ENCODE assay signal across 12 cellular contexts in genomic region chr2:136051001-136051724, GRCh38.
DNase-seq lines count a peak whose midpoint lies in the region; ATAC-seq and TF ChIP-seq lines count a peak whose summit lies in the region.
"Had no signal": no experiment of that assay in that cellular context is flagged by ENCODE, and none has a peak within 500 bp of the region (broad histone marks: within the 10 kb centered on the region; RNA-seq: fewer than 3 reads in every experiment).

No MANE protein-coding gene starts in this region.

- no peak for DNase-seq in CD8-positive, alpha-beta T cell
- peak; percentile 49 for DNase-seq in activated CD4-positive, alpha-beta memory T cell treated with anti-CD3 and anti-CD28 coated beads, Interleukin-2, amount 10 ng/mL, durations not matched to agents 7 days and 5 days
- DNase-seq in SK-N-SH (no peak), DMS 273 treated with DMSO at 0.1 percent for 48 hours (lab: John Stamatoyannopoulos, UW) (no peak), DMS79 treated with DMSO at 0.1 percent for 48 hours (lab: John Stamatoyannopoulos, UW) (no peak)
- no peak for DNase-seq in stimulated activated CD4-positive, alpha-beta T cell treated with anti-CD3 and anti-CD28 coated beads, Interleukin-12 subunit alpha, Interleukin-12 subunit beta, amount 100 ng/mL, for 4 hours
- DNase-seq: BE2C, endodermal cell, naive B cell, tibial artery had no signal

- H3K27ac Mint-ChIP-seq in CD8-positive, alpha-beta T cell = peak overlapping the region; percentile 86
- peak overlapping the region; percentile 87 for H3K27ac Mint-ChIP-seq in activated CD4-positive, alpha-beta memory T cell treated with anti-CD3 and anti-CD28 coated beads, Interleukin-2, amount 10 ng/mL, durations not matched to agents 7 days and 5 days
- H3K27ac Mint-ChIP-seq: endodermal cell had no signal

- no peaks in the 10 kb centered on the region for H4K20me1 ChIP-seq in SK-N-SH (ENCODE audit: insufficient read depth)

- no peaks in the 10 kb centered on the region for H3F3A ChIP-seq in SK-N-SH (replicated peaks; ENCODE audit: insufficient read depth)

- peak; percentile 37 for ATAC-seq in CD8-positive, alpha-beta T cell
- peak; percentile 44 for ATAC-seq in GM19452 (IDR thresholded peaks at IDR 0.05; ENCODE audit: unreplicated experiment)
- peak; percentile 39 for ATAC-seq in HG03039 (IDR thresholded peaks at IDR 0.05; ENCODE audit: unreplicated experiment)

- peaks cover 78% of the 10 kb centered on the region for H3K4me1 Mint-ChIP-seq in CD8-positive, alpha-beta T cell (ENCODE audit: low read depth)
- peaks cover 91% of the 10 kb centered on the region for H3K4me1 Mint-ChIP-seq in activated CD4-positive, alpha-beta memory T cell treated with anti-CD3 and anti-CD28 coated beads, Interleukin-2, amount 10 ng/mL, durations not matched to agents 7 days and 5 days

- H3K4me3 ChIP-seq in CD8-positive, alpha-beta T cell (ENCODE audit: low read depth, low read length) = no peak overlapping the region
- H3K4me3 ChIP-seq in SK-N-SH (ENCODE audit: low read depth in 2 of 2, low read length in 1 of 2) = no peak overlapping the region
- H3K4me3 ChIP-seq: tibial artery had no signal

- H3K36me3 Mint-ChIP-seq in CD8-positive, alpha-beta T cell = no peaks in the 10 kb centered on the region
- peaks cover 20% of the 10 kb centered on the region for H3K36me3 Mint-ChIP-seq in activated CD4-positive, alpha-beta memory T cell treated with anti-CD3 and anti-CD28 coated beads, Interleukin-2, amount 10 ng/mL, durations not matched to agents 7 days and 5 days (ENCODE audit: low read depth)
- H3K36me3 Mint-ChIP-seq: naive B cell had no signal

- WGBS in SK-N-SH (ENCODE audit: low lambda C conversion rate) = 33% methylated on average over 2 of the region's 2 CpGs

- H3K9me3 ChIP-seq in CD8-positive, alpha-beta T cell (ENCODE audit: low read length) = no peaks in the 10 kb centered on the region
- H3K9me3 ChIP-seq in SK-N-SH = no peaks in the 10 kb centered on the region
- H3K9me3 ChIP-seq: BE2C, tibial artery had no signal

- H2AFZ ChIP-seq in SK-N-SH (ENCODE audit: low read depth) = no peak overlapping the region

- H3K27ac ChIP-seq in CD8-positive, alpha-beta T cell (ENCODE audit: low read depth, low read length) = peak overlapping the region; percentile 5
- H3K27ac ChIP-seq in SK-N-SH (ENCODE audit: low read depth in 2 of 2, low read length in 1 of 2) = no peak overlapping the region
- H3K27ac ChIP-seq: tibial artery had no signal

- H3K27me3 Mint-ChIP-seq in CD8-positive, alpha-beta T cell (ENCODE audit: low read depth) = no peaks in the 10 kb centered on the region
- no peaks in the 10 kb centered on the region for H3K27me3 Mint-ChIP-seq in activated CD4-positive, alpha-beta memory T cell treated with anti-CD3 and anti-CD28 coated beads, Interleukin-2, amount 10 ng/mL, durations not matched to agents 7 days and 5 days
- H3K27me3 Mint-ChIP-seq: naive B cell had no signal

- intact Hi-C loops in CD8-positive, alpha-beta T cell (cut with DNase I, micrococcal nuclease) = loop anchor here (5.0 kb wide), 6 partner anchors 44 to 276 kb away; partner anchors contain the start of genes CXCR4 (in 1 of the 2) and DARS1 (in 1 of the 2)

- H3K9me3 Mint-ChIP-seq in CD8-positive, alpha-beta T cell = no peaks in the 10 kb centered on the region
- no peaks in the 10 kb centered on the region for H3K9me3 Mint-ChIP-seq in activated CD4-positive, alpha-beta memory T cell treated with anti-CD3 and anti-CD28 coated beads, Interleukin-2, amount 10 ng/mL, durations not matched to agents 7 days and 5 days
- H3K9me3 Mint-ChIP-seq: endodermal cell had no signal

- H3K9ac ChIP-seq in SK-N-SH = no peak overlapping the region

- H3K27me3 ChIP-seq in CD8-positive, alpha-beta T cell (ENCODE audit: insufficient read depth, low read length) = no peaks in the 10 kb centered on the region
- no peaks in the 10 kb centered on the region for H3K27me3 ChIP-seq in SK-N-SH (ENCODE audit: insufficient read depth)
- H3K27me3 ChIP-seq: BE2C, tibial artery had no signal

- no peaks in the 10 kb centered on the region for H3K36me3 ChIP-seq in CD8-positive, alpha-beta T cell (ENCODE audit: insufficient read depth, low read length)
- no peaks in the 10 kb centered on the region for H3K36me3 ChIP-seq in SK-N-SH (replicated peaks in 1 of 2; ENCODE audit: control insufficient read depth in 1 of 2, insufficient read depth in 2 of 2, low read length in 1 of 2)
- H3K36me3 ChIP-seq: BE2C, tibial artery had no signal

- no peak for TF ChIP-seq CTCF in CD8-positive, alpha-beta T cell (IDR thresholded peaks at IDR 0.05)
- no peak for TF ChIP-seq CTCF in SK-N-SH (IDR thresholded peaks at IDR 0.05)

- TF ChIP-seq EP300 in SK-N-SH (IDR thresholded peaks at IDR 0.05; ENCODE audit: borderline replicate concordance in 1 of 2, low read depth in 1 of 2, low read length in 1 of 2) = no peak

- H3K4me3 Mint-ChIP-seq in CD8-positive, alpha-beta T cell = peak overlapping the region; percentile 38
- H3K4me3 Mint-ChIP-seq in activated CD4-positive, alpha-beta memory T cell treated with anti-CD3 and anti-CD28 coated beads, Interleukin-2, amount 10 ng/mL, durations not matched to agents 7 days and 5 days = peak overlapping the region; percentile 53
- H3K4me3 Mint-ChIP-seq: endodermal cell, naive B cell had no signal

- H3K4me2 ChIP-seq in SK-N-SH = no peak overlapping the region

- no peaks in the 10 kb centered on the region for H3K79me2 ChIP-seq in SK-N-SH (ENCODE audit: insufficient read depth)

- no peak for TF ChIP-seq RAD21 in SK-N-SH (IDR thresholded peaks at IDR 0.05; ENCODE audit: low read length)

- POLR2A ChIA-PET in CD8-positive, alpha-beta T cell (lab: Charles Lee) = interaction anchor here (1.0 to 1.3 kb wide), 2 partner anchors 8 to 15 kb away, joined by 3 to 4 read pairs; no protein-coding TSS in a partner anchor
- POLR2A ChIA-PET in activated CD4-positive, alpha-beta memory T cell treated with anti-CD3 and anti-CD28 coated beads, Interleukin-2, amount 10 ng/mL, durations not matched to agents 7 days and 5 days (lab: Charles Lee) = interaction anchor here (0.7 to 13.1 kb wide), 21 partner anchors 7 to 331 kb away, joined by 3 to 220 read pairs (median 11); partner anchors contain the start of genes CXCR4, DARS1 and MCM6
- POLR2A ChIA-PET in SK-N-SH (lab: Yijun Ruan, JAX) = no interaction called here

- CTCF ChIA-PET in CD8-positive, alpha-beta T cell (lab: Charles Lee) = no interaction called here
- CTCF ChIA-PET in activated CD4-positive, alpha-beta memory T cell treated with anti-CD3 and anti-CD28 coated beads, Interleukin-2, amount 10 ng/mL, durations not matched to agents 7 days and 5 days (lab: Charles Lee) = interaction anchor here (1.0 to 1.6 kb wide), 4 partner anchors 8 to 329 kb away, joined by 3 to 5 read pairs (median 4); no protein-coding TSS in a partner anchor
- CTCF ChIA-PET in SK-N-SH (lab: Yijun Ruan, JAX) = no interaction called here

- no peaks in the 10 kb centered on the region for H3K9me2 ChIP-seq in SK-N-SH

- H3K4me1 ChIP-seq in CD8-positive, alpha-beta T cell (ENCODE audit: insufficient read depth, low read length) = peaks cover 83% of the 10 kb centered on the region
- peaks cover 0 to 3% of the 10 kb centered on the region in 2 experiments; a peak in 1 of 4 replicates for H3K4me1 ChIP-seq in SK-N-SH (ENCODE audit: control insufficient read depth in 1 of 2, insufficient read depth in 2 of 2, low read depth in 1 of 2, low read length in 1 of 2)
- H3K4me1 ChIP-seq: BE2C, tibial artery had no signal

TF ChIP-seq in SK-N-SH, 30 proteins besides CTCF, POLR2A, EP300 and RAD21:
- TF ChIP-seq POLR2AphosphoS5 (IDR thresholded peaks at IDR 0.05; ENCODE audit: low read depth, low read length) (no peak), YY1 (IDR thresholded peaks at IDR 0.05; ENCODE audit: low read depth) (no peak), TEAD4 (IDR thresholded peaks at IDR 0.05; ENCODE audit: borderline replicate concordance, insufficient read depth) (no peak), CHD2 (IDR thresholded peaks at IDR 0.05; ENCODE audit: low read length, partially characterized antibody) (no peak), GATA2 (CRISPR knock-in tag; IDR thresholded peaks at IDR 0.05) (no peak), RFX5 (IDR thresholded peaks at IDR 0.05; ENCODE audit: low read length) (no peak), PBX3 (IDR thresholded peaks at IDR 0.05) (no peak), SMC3 (IDR thresholded peaks at IDR 0.05; ENCODE audit: low read depth, low read length) (no peak), MXI1 (IDR thresholded peaks at IDR 0.05; ENCODE audit: low read depth, low read length) (no peak), FOSL2 (IDR thresholded peaks at IDR 0.05; ENCODE audit: borderline replicate concordance, low read depth) (no peak), GABPA (IDR thresholded peaks at IDR 0.05; ENCODE audit: low read depth) (no peak), SIN3A (IDR thresholded peaks at IDR 0.05; ENCODE audit: borderline replicate concordance, low read depth, low read length) (no peak), USF2 (IDR thresholded peaks at IDR 0.05; ENCODE audit: borderline replicate concordance, low read depth, low read length) (no peak)
- TF ChIP-seq, protein P1, sequence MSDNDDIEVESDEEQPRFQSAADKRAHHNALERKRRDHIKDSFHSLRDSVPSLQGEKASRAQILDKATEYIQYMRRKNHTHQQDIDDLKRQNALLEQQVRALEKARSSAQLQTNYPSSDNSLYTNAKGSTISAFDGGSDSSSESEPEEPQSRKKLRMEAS (IDR thresholded peaks at IDR 0.05; ENCODE audit: low read depth) = no peak
